Comparison of ENCODE assay signal across 2 cellular contexts in the genomic region with DNA sequence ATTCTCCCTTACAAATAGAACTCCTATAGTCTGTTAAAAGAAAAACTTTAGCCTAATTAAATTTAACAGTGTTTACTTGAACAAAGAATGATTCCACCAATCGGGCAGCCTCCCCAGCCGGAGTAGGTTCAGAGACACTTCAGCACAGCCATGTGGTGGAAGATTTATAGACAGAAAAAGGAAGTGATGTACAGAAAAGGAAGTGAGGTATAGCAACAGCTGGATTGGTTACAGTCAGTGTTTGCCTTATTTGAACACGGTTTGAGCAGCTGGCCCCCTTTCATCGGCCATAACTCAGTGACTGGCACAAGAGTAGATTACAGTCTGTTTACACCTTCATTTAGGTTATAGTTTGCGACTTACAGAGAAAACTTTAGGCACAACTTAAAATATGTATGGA.
A peak's percentile ranks its signal among the peaks of the same experiment; 100 is the strongest.
TF ChIP-seq lines count a peak whose summit lies in the region.

No MANE protein-coding gene starts in this region.

TF ChIP-seq in HEK293, 187 proteins besides CTCF, POLR2A, EP300 and RAD21:
- TF ChIP-seq ZNF549 (tag by site-specific recombination; IDR thresholded peaks at IDR 0.05) (peak; percentile 79), MZF1 (tag by site-specific recombination; IDR thresholded peaks at IDR 0.05; ENCODE audit: borderline replicate concordance) (no peak)

TF ChIP-seq in K562, 482 proteins besides CTCF, POLR2A, EP300 and RAD21:
- no peak for TF ChIP-seq TAL1 (IDR thresholded peaks at IDR 0.05)
- no peak for TF ChIP-seq ZSCAN29 (IDR thresholded peaks at IDR 0.05)
- TF ChIP-seq, protein P1, sequence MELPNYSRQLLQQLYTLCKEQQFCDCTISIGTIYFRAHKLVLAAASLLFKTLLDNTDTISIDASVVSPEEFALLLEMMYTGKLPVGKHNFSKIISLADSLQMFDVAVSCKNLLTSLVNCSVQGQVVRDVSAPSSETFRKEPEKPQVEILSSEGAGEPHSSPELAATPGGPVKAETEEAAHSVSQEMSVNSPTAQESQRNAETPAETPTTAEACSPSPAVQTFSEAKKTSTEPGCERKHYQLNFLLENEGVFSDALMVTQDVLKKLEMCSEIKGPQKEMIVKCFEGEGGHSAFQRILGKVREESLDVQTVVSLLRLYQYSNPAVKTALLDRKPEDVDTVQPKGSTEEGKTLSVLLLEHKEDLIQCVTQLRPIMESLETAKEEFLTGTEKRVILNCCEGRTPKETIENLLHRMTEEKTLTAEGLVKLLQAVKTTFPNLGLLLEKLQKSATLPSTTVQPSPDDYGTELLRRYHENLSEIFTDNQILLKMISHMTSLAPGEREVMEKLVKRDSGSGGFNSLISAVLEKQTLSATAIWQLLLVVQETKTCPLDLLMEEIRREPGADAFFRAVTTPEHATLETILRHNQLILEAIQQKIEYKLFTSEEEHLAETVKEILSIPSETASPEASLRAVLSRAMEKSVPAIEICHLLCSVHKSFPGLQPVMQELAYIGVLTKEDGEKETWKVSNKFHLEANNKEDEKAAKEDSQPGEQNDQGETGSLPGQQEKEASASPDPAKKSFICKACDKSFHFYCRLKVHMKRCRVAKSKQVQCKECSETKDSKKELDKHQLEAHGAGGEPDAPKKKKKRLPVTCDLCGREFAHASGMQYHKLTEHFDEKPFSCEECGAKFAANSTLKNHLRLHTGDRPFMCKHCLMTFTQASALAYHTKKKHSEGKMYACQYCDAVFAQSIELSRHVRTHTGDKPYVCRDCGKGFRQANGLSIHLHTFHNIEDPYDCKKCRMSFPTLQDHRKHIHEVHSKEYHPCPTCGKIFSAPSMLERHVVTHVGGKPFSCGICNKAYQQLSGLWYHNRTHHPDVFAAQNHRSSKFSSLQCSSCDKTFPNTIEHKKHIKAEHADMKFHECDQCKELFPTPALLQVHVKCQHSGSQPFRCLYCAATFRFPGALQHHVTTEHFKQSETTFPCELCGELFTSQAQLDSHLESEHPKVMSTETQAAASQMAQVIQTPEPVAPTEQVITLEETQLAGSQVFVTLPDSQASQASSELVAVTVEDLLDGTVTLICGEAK (IDR thresholded peaks at IDR 0.05), result peak; percentile 66
- TF ChIP-seq, protein P1 (CRISPR knock-in tag; IDR thresholded peaks at IDR 0.05), result no peak
- TF ChIP-seq ZBED1 (IDR thresholded peaks at IDR 0.05), result no peak
- TF ChIP-seq POLR2AphosphoS2 (IDR thresholded peaks at IDR 0.05; ENCODE audit: low read length), result no peak
- TF ChIP-seq FOXM1 (IDR thresholded peaks at IDR 0.05; ENCODE audit: low read depth), result peak; percentile 77
- no peak for TF ChIP-seq FOXM1 (CRISPR knock-in tag; IDR thresholded peaks at IDR 0.05; ENCODE audit: low read depth)
- no peak for TF ChIP-seq TAF7 (tag; IDR thresholded peaks at IDR 0.05)
- TF ChIP-seq ILK (tag; IDR thresholded peaks at IDR 0.05; ENCODE audit: borderline replicate concordance, low read depth), result no peak
- TF ChIP-seq SMARCE1 (IDR thresholded peaks at IDR 0.05), result no peak
- TF ChIP-seq, protein P2, sequence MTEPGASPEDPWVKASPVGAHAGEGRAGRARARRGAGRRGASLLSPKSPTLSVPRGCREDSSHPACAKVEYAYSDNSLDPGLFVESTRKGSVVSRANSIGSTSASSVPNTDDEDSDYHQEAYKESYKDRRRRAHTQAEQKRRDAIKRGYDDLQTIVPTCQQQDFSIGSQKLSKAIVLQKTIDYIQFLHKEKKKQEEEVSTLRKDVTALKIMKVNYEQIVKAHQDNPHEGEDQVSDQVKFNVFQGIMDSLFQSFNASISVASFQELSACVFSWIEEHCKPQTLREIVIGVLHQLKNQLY (CRISPR knock-in tag; conservative IDR thresholded peaks at IDR 0.05), result no peak
- TF ChIP-seq GABPB1 (CRISPR knock-in tag; IDR thresholded peaks at IDR 0.05), result no peak
- TF ChIP-seq, protein P3, sequence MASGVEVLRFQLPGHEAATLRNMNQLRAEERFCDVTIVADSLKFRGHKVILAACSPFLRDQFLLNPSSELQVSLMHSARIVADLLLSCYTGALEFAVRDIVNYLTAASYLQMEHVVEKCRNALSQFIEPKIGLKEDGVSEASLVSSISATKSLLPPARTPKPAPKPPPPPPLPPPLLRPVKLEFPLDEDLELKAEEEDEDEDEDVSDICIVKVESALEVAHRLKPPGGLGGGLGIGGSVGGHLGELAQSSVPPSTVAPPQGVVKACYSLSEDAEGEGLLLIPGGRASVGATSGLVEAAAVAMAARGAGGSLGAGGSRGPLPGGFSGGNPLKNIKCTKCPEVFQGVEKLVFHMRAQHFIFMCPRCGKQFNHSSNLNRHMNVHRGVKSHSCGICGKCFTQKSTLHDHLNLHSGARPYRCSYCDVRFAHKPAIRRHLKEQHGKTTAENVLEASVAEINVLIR (CRISPR knock-in tag; IDR thresholded peaks at IDR 0.05), result 0 out of 2 replicates have a peak, but pooled peaks have one; percentile 14
- TF ChIP-seq, protein P4, sequence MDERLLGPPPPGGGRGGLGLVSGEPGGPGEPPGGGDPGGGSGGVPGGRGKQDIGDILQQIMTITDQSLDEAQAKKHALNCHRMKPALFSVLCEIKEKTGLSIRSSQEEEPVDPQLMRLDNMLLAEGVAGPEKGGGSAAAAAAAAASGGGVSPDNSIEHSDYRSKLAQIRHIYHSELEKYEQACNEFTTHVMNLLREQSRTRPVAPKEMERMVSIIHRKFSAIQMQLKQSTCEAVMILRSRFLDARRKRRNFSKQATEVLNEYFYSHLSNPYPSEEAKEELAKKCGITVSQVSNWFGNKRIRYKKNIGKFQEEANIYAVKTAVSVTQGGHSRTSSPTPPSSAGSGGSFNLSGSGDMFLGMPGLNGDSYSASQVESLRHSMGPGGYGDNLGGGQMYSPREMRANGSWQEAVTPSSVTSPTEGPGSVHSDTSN (CRISPR knock-in tag; IDR thresholded peaks at IDR 0.05; ENCODE audit: low read depth), result no peak
- TF ChIP-seq, protein P4 (tag; conservative IDR thresholded peaks at IDR 0.05; ENCODE audit: low read depth), result peak; percentile 68
- TF ChIP-seq L3MBTL2 (IDR thresholded peaks at IDR 0.05), result peak; percentile 29; the same call in 1 of the 2 replicates
- no peak for TF ChIP-seq ESRRA (IDR thresholded peaks at IDR 0.05; ENCODE audit: borderline replicate concordance, low read depth)
- no peak for TF ChIP-seq EZH2 (IDR thresholded peaks at IDR 0.05; ENCODE audit: borderline replicate concordance, low read depth, low read length)
- TF ChIP-seq TFAM (CRISPR knock-in tag; conservative IDR thresholded peaks at IDR 0.05), result no peak
- TF ChIP-seq RBBP5 (IDR thresholded peaks at IDR 0.05; ENCODE audit: borderline replicate concordance, insufficient read depth, low read length, poor library complexity, severe bottlenecking), result no peak
- no peak for TF ChIP-seq TOE1 (IDR thresholded peaks at IDR 0.05; ENCODE audit: borderline replicate concordance)
- TF ChIP-seq TOE1 (CRISPR knock-in tag; IDR thresholded peaks at IDR 0.05; ENCODE audit: borderline replicate concordance, low read depth), result no peak
- TF ChIP-seq ZNF717 (CRISPR knock-in tag; IDR thresholded peaks at IDR 0.05), result no peak
- TF ChIP-seq, protein P5, sequence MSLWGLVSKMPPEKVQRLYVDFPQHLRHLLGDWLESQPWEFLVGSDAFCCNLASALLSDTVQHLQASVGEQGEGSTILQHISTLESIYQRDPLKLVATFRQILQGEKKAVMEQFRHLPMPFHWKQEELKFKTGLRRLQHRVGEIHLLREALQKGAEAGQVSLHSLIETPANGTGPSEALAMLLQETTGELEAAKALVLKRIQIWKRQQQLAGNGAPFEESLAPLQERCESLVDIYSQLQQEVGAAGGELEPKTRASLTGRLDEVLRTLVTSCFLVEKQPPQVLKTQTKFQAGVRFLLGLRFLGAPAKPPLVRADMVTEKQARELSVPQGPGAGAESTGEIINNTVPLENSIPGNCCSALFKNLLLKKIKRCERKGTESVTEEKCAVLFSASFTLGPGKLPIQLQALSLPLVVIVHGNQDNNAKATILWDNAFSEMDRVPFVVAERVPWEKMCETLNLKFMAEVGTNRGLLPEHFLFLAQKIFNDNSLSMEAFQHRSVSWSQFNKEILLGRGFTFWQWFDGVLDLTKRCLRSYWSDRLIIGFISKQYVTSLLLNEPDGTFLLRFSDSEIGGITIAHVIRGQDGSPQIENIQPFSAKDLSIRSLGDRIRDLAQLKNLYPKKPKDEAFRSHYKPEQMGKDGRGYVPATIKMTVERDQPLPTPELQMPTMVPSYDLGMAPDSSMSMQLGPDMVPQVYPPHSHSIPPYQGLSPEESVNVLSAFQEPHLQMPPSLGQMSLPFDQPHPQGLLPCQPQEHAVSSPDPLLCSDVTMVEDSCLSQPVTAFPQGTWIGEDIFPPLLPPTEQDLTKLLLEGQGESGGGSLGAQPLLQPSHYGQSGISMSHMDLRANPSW (CRISPR knock-in tag; IDR thresholded peaks at IDR 0.05), result no peak
- no peak for TF ChIP-seq ESRRB (CRISPR knock-in tag; IDR thresholded peaks at IDR 0.05; ENCODE audit: borderline replicate concordance)
- TF ChIP-seq HDAC3 (IDR thresholded peaks at IDR 0.05; ENCODE audit: borderline replicate concordance, partially characterized antibody), result no peak
- TF ChIP-seq PRPF4 (IDR thresholded peaks at IDR 0.05; ENCODE audit: insufficient read depth, low read depth, low read length, poor library complexity, severe bottlenecking), result no peak
- peak; percentile 87 for TF ChIP-seq MEIS2 (IDR thresholded peaks at IDR 0.05; ENCODE audit: partially characterized antibody)
- TF ChIP-seq MYC (IDR thresholded peaks at IDR 0.05; ENCODE audit: low read depth, low read length), result 0 out of 2 replicates have a peak, but pooled peaks have one; percentile 17
- no peak for TF ChIP-seq MYC (CRISPR knock-in tag; IDR thresholded peaks at IDR 0.05; ENCODE audit: borderline replicate concordance, low read depth)
- TF ChIP-seq DIDO1 (tag; IDR thresholded peaks at IDR 0.05; ENCODE audit: low read depth), result no peak
- peak; percentile 66 for TF ChIP-seq GABPA (tag; conservative IDR thresholded peaks at IDR 0.05; ENCODE audit: low read depth)
- TF ChIP-seq, protein P6, sequence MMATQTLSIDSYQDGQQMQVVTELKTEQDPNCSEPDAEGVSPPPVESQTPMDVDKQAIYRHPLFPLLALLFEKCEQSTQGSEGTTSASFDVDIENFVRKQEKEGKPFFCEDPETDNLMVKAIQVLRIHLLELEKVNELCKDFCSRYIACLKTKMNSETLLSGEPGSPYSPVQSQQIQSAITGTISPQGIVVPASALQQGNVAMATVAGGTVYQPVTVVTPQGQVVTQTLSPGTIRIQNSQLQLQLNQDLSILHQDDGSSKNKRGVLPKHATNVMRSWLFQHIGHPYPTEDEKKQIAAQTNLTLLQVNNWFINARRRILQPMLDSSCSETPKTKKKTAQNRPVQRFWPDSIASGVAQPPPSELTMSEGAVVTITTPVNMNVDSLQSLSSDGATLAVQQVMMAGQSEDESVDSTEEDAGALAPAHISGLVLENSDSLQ (IDR thresholded peaks at IDR 0.05), result peak; percentile 71
- TF ChIP-seq SRF (CRISPR knock-in tag; IDR thresholded peaks at IDR 0.05), result 0 out of 4 replicates have a peak, but pooled peaks of 1 of the 2 experiments have one; percentile 13
- TF ChIP-seq CREM (IDR thresholded peaks at IDR 0.05; ENCODE audit: low read depth), result peak; percentile 40; the same call in 1 of the 2 replicates
- 0 out of 2 replicates have a peak, but pooled peaks have one; percentile 29 for TF ChIP-seq MYBL2 (IDR thresholded peaks at IDR 0.05; ENCODE audit: low read depth)
- no peak for TF ChIP-seq MYBL2 (CRISPR knock-in tag; IDR thresholded peaks at IDR 0.05; ENCODE audit: borderline replicate concordance)
- TF ChIP-seq SPI1 (IDR thresholded peaks at IDR 0.05; ENCODE audit: borderline replicate concordance, low read depth, low read length), result peak; percentile 76
